ENCODE assay signal across 23 cellular contexts in the genomic region with DNA sequence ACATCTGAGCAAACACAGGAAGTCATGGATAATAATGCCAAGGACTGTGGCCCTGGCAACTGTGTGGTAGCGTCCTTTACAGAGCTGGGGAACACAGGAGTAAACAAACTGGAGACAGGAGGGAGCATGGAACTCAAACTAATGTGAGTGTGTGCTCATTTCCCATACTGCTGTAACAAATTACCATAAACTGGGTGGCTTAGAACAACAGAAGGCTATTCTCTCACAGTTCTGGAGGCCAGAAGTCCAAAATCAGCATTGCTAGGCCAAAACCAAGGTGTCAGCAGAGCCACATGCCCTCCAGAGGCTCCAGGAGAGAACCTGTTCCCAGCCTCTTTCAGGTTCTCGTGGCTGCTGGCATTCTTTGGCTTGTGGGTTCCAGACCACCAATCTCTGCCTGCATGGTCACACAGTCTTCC.
DNase-seq lines count a peak whose midpoint lies in the region; ATAC-seq and TF ChIP-seq lines count a peak whose summit lies in the region.
"Had no signal": no experiment of that assay in that cellular context is flagged by ENCODE, and none has a peak within 500 bp of the region (broad histone marks: within the 10 kb centered on the region; RNA-seq: fewer than 3 reads in every experiment).

No MANE protein-coding gene starts in this region.

- H3K4me3 ChIP-seq in epithelial cell of proximal tubule (ENCODE audit: low read depth, low read length): no peak overlapping the region
- H3K4me3 ChIP-seq: A549, HAP-1, left lung, ovary had no signal

- no peak for ATAC-seq in natural killer cell
- ATAC-seq in GM21515 (IDR thresholded peaks at IDR 0.05; ENCODE audit: unreplicated experiment): no peak
- ATAC-seq: A549; activated T-helper 17 cell treated with anti-CD3 and anti-CD28 coated beads, Interleukin-2, amount 50 U/mL, for 72 hours; left lung; stimulated activated naive B cell treated with anti-CD40 and anti-IgM and Interleukin-4, amounts not matched to agents 10 μg/mL and 1 μg/mL and 100 μg/mL, for 72 hours had no signal

- no peaks in the 10 kb centered on the region for H3K27me3 Mint-ChIP-seq in natural killer cell (ENCODE audit: low read depth in 2 of 2)
- H3K27me3 Mint-ChIP-seq in activated naive CD4-positive, alpha-beta T cell treated with anti-CD3 and anti-CD28 coated beads, Interleukin-2, amount 10 ng/mL, durations not matched to agents 7 days and 5 days: no peaks in the 10 kb centered on the region
- H3K27me3 Mint-ChIP-seq: activated T-helper 17 cell treated with anti-CD3 and anti-CD28 coated beads, Interleukin-2, amount 50 U/mL, for 72 hours; stimulated activated naive B cell treated with anti-CD40 and anti-IgM and Interleukin-4, amounts not matched to agents 10 μg/mL and 1 μg/mL and 100 μg/mL, for 72 hours; type B pancreatic cell had no signal

- no peak overlapping the region for H3K4me3 Mint-ChIP-seq in natural killer cell
- no peak overlapping the region for H3K4me3 Mint-ChIP-seq in activated naive CD4-positive, alpha-beta T cell treated with anti-CD3 and anti-CD28 coated beads, Interleukin-2, amount 10 ng/mL, durations not matched to agents 7 days and 5 days
- H3K4me3 Mint-ChIP-seq: activated T-helper 17 cell treated with anti-CD3 and anti-CD28 coated beads, Interleukin-2, amount 50 U/mL, for 72 hours; stimulated activated naive B cell treated with anti-CD40 and anti-IgM and Interleukin-4, amounts not matched to agents 10 μg/mL and 1 μg/mL and 100 μg/mL, for 72 hours; type B pancreatic cell had no signal

- H3K9me3 Mint-ChIP-seq in natural killer cell: no peaks in the 10 kb centered on the region
- no peaks in the 10 kb centered on the region for H3K9me3 Mint-ChIP-seq in activated naive CD4-positive, alpha-beta T cell treated with anti-CD3 and anti-CD28 coated beads, Interleukin-2, amount 10 ng/mL, durations not matched to agents 7 days and 5 days
- H3K9me3 Mint-ChIP-seq: activated T-helper 17 cell treated with anti-CD3 and anti-CD28 coated beads, Interleukin-2, amount 50 U/mL, for 72 hours; stimulated activated naive B cell treated with anti-CD40 and anti-IgM and Interleukin-4, amounts not matched to agents 10 μg/mL and 1 μg/mL and 100 μg/mL, for 72 hours had no signal

- intact Hi-C loops in natural killer cell (cut with micrococcal nuclease): no loop called here

- CTCF ChIA-PET in activated naive CD4-positive, alpha-beta T cell treated with anti-CD3 and anti-CD28 coated beads, Interleukin-2, amount 10 ng/mL, durations not matched to agents 7 days and 5 days (lab: Charles Lee): no interaction called here

- peaks cover 87 to 88% of the 10 kb centered on the region in 2 donors for H3K4me1 Mint-ChIP-seq in natural killer cell
- no peaks in the 10 kb centered on the region for H3K4me1 Mint-ChIP-seq in activated naive CD4-positive, alpha-beta T cell treated with anti-CD3 and anti-CD28 coated beads, Interleukin-2, amount 10 ng/mL, durations not matched to agents 7 days and 5 days

- TF ChIP-seq CTCF in epithelial cell of proximal tubule (conservative IDR thresholded peaks at IDR 0.05; ENCODE audit: low read depth, low read length) (peak; percentile 37), natural killer cell (IDR thresholded peaks at IDR 0.05) (no peak)

- H3K36me3 Mint-ChIP-seq in natural killer cell: no peaks in the 10 kb centered on the region
- peaks cover 16% of the 10 kb centered on the region for H3K36me3 Mint-ChIP-seq in activated naive CD4-positive, alpha-beta T cell treated with anti-CD3 and anti-CD28 coated beads, Interleukin-2, amount 10 ng/mL, durations not matched to agents 7 days and 5 days
- H3K36me3 Mint-ChIP-seq: stimulated activated naive B cell treated with anti-CD40 and anti-IgM and Interleukin-4, amounts not matched to agents 10 μg/mL and 1 μg/mL and 100 μg/mL, for 72 hours had no signal

- DNase-seq in D341Med (ENCODE audit: low spot score) (peak; percentile 44), NCI-H510A (lab: John Stamatoyannopoulos, UW) (peak; percentile 45), epithelial cell of proximal tubule (ENCODE audit: low read depth) (peak; percentile 27), natural killer cell (no peak), GDM1 (lab: John Stamatoyannopoulos, UW) (no peak)
- no peak for DNase-seq in activated naive CD4-positive, alpha-beta T cell treated with anti-CD3 and anti-CD28 coated beads, Interleukin-2, amount 10 ng/mL, durations not matched to agents 7 days and 5 days
- no peak for DNase-seq in stimulated activated naive CD4-positive, alpha-beta T cell (lab: John Stamatoyannopoulos, UW)
- DNase-seq: amniotic stem cell; C1 segment of cervical spinal cord; central memory CD4-positive, alpha-beta T cell; DMS79 treated with DMSO at 0.1 percent for 48 hours; effector CD8-positive, alpha-beta T cell; left lung; NCI-H226; SHP77; stimulated activated naive B cell treated with anti-CD40 and anti-IgM and Interleukin-4, amounts not matched to agents 10 μg/mL and 1 μg/mL and 100 μg/mL, for 72 hours; T-helper 2 cell had no signal

- peak overlapping the region; percentile 80 to 83 for H3K27ac Mint-ChIP-seq in natural killer cell
- H3K27ac Mint-ChIP-seq in activated naive CD4-positive, alpha-beta T cell treated with anti-CD3 and anti-CD28 coated beads, Interleukin-2, amount 10 ng/mL, durations not matched to agents 7 days and 5 days: no peak overlapping the region
- H3K27ac Mint-ChIP-seq: activated T-helper 17 cell treated with anti-CD3 and anti-CD28 coated beads, Interleukin-2, amount 50 U/mL, for 72 hours; stimulated activated naive B cell treated with anti-CD40 and anti-IgM and Interleukin-4, amounts not matched to agents 10 μg/mL and 1 μg/mL and 100 μg/mL, for 72 hours; type B pancreatic cell had no signal

Comparison
In these comparisons a context has a peak if more than half of its experiments do, and no peak if none do; other contexts are left out.
1. DNase-seq: peak in D341Med (single experiment), NCI-H510A (single experiment) and epithelial cell of proximal tubule (single experiment); none in natural killer cell (single experiment), activated naive CD4-positive, alpha-beta T cell treated with anti-CD3 and anti-CD28 coated beads, Interleukin-2, amount 10 ng/mL, durations not matched to agents 7 days and 5 days (single experiment), GDM1 (single experiment) and stimulated activated naive CD4-positive, alpha-beta T cell (0 of 6).